In genomic region chr9:106874657-106875056, GRCh38 we compare ENCODE assay signal across 2 cellular contexts.
TF ChIP-seq lines count a peak whose summit lies in the region.

No MANE protein-coding gene starts in this region.

TF ChIP-seq in GM23338, 12 proteins besides CTCF, POLR2A, EP300 and RAD21:
- TF ChIP-seq CREB1 (CRISPR knock-in tag; IDR thresholded peaks at IDR 0.05; ENCODE audit: low read depth) (no peak), JUNB (IDR thresholded peaks at IDR 0.05; ENCODE audit: unreplicated experiment) (no peak), STAT1 (IDR thresholded peaks at IDR 0.05; ENCODE audit: unreplicated experiment) (no peak), ZNF114 (CRISPR knock-in tag; IDR thresholded peaks at IDR 0.05) (no peak), POLR2AphosphoS5 (IDR thresholded peaks at IDR 0.05; ENCODE audit: low read depth) (no peak), ZNF331 (CRISPR knock-in tag; IDR thresholded peaks at IDR 0.05; ENCODE audit: low read depth) (no peak), REST (IDR thresholded peaks at IDR 0.05; ENCODE audit: unreplicated experiment) (no peak), NANOG (IDR thresholded peaks at IDR 0.05; ENCODE audit: borderline replicate concordance) (no peak), ZNF462 (CRISPR knock-in tag; IDR thresholded peaks at IDR 0.05) (no peak), ETS1 (IDR thresholded peaks at IDR 0.05) (no peak)
TF ChIP-seq in GM23338: peak in this region for 0.

TF ChIP-seq in endothelial cell of umbilical vein, 7 proteins besides CTCF, POLR2A, EP300 and RAD21:
- TF ChIP-seq POLR2AphosphoS5 (IDR thresholded peaks at IDR 0.05; ENCODE audit: insufficient read depth, low read depth, low read length) (no peak), JUN (IDR thresholded peaks at IDR 0.05; ENCODE audit: borderline replicate concordance, insufficient read depth, insufficient read length, low read depth) (no peak)
